Comparison of ENCODE assay signal across 1 cellular context in the genomic region with DNA sequence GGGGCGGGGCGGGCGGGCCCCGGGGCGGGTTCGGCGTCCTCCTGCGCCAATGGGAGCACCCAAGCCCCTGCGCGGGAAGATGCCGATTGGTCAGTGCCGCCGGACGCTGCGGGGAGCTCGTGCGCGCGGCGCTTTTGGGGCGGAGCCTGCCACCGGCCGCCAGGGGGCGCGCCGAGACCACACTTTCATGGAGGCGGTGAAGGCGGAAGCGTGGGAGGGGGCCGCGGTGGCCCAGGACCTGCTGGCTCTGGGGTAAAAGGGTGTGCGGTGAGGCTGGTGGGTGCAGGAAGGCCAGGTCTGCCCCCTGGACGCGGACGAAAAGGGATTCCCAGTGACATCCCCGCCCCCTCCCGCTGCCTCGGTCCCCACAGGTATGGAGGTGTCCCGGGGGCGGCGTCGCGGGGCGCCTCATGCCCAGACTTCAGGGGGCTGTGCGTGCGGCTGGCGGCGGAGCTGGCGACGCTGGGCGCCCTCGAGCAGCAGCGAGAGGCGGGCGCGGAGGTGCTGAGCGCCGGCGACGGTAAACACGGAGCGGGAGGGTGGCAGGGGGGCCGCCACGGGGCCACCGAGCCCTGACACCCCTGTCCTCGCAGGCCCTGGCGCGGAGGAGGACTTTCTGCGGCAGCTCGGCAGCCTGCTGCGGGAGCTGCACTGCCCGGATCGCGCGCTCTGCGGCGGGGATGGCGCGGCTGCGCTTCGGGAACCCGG.
TF ChIP-seq lines count a peak whose summit lies in the region.

FAM98C (plus strand) TSS at position 127 of the 708 bp plus-strand sequence; CDS start at position 188, 61 bp downstream.

TF ChIP-seq in K562, 482 proteins besides CTCF, POLR2A, EP300 and RAD21 (continued from another document and continues in another):
- peak; percentile 17 for TF ChIP-seq ETS1 (conservative IDR thresholded peaks at IDR 0.05; ENCODE audit: control insufficient read depth, low read depth, low read length)
- no peak for TF ChIP-seq SREBF2 (CRISPR knock-in tag; IDR thresholded peaks at IDR 0.05)
- TF ChIP-seq ID3 (CRISPR knock-in tag; IDR thresholded peaks at IDR 0.05), result no peak
- peak; percentile 77; the same call in 1 of the 2 replicates for TF ChIP-seq ID3 (tag; IDR thresholded peaks at IDR 0.05)
- TF ChIP-seq HDGF (IDR thresholded peaks at IDR 0.05), result no peak
- no peak; the same call in 1 of the 2 replicates for TF ChIP-seq ZNF766 (CRISPR knock-in tag; conservative IDR thresholded peaks at IDR 0.05)
- TF ChIP-seq TEAD2 (tag; IDR thresholded peaks at IDR 0.05), result no peak
- no peak for TF ChIP-seq NR4A1 (CRISPR knock-in tag; IDR thresholded peaks at IDR 0.05)
- TF ChIP-seq NR4A1 (tag; IDR thresholded peaks at IDR 0.05), result 0 out of 2 replicates have a peak, but pooled peaks have one; percentile 55
- TF ChIP-seq SRF (CRISPR knock-in tag; IDR thresholded peaks at IDR 0.05), result peak in 1 of 2 experiments; percentile 72; a peak in 1 of 4 replicates
- peak; percentile 91 to 97 for TF ChIP-seq MAZ (CRISPR knock-in tag; conservative IDR thresholded peaks at IDR 0.05 in 1 of 2, IDR thresholded peaks at IDR 0.05 in 1 of 2)
- TF ChIP-seq BCL6 (CRISPR knock-in tag; IDR thresholded peaks at IDR 0.05), result no peak
- TF ChIP-seq MLX (CRISPR knock-in tag; conservative IDR thresholded peaks at IDR 0.05), result 0 out of 4 replicates have a peak, but pooled peaks of 1 of the 2 experiments have one; percentile 77
- TF ChIP-seq NFIC (IDR thresholded peaks at IDR 0.05), result peak; percentile 20; the same call in 1 of the 2 replicates
- no peak for TF ChIP-seq FOXA1 (IDR thresholded peaks at IDR 0.05; ENCODE audit: borderline replicate concordance)
- TF ChIP-seq ATF7 (IDR thresholded peaks at IDR 0.05), result peak; percentile 53; the same call in 1 of the 2 replicates
- peak; percentile 74 for TF ChIP-seq PCBP1 (IDR thresholded peaks at IDR 0.05; ENCODE audit: low read depth, low read length, poor library complexity, severe bottlenecking)
- TF ChIP-seq ZBED1 (IDR thresholded peaks at IDR 0.05), result 0 out of 2 replicates have a peak, but pooled peaks have one; percentile 58
- TF ChIP-seq TCF3 (CRISPR knock-in tag; IDR thresholded peaks at IDR 0.05), result peak; percentile 20; the same call in 1 of the 2 replicates
- no peak for TF ChIP-seq MEF2A (IDR thresholded peaks at IDR 0.05; ENCODE audit: control insufficient read depth, low read depth, low read length)
- TF ChIP-seq DPF2 (IDR thresholded peaks at IDR 0.05), result no peak
- no peak for TF ChIP-seq ZNF668 (CRISPR knock-in tag; IDR thresholded peaks at IDR 0.05)
- no peak for TF ChIP-seq TAL1 (IDR thresholded peaks at IDR 0.05)
- TF ChIP-seq ETV6 (IDR thresholded peaks at IDR 0.05; ENCODE audit: borderline replicate concordance in 1 of 2, low read depth in 2 of 2, low read length in 1 of 2), result peak in 1 of 2 experiments; percentile 26; a peak in 2 of 4 replicates
- no peak for TF ChIP-seq ETV6 (CRISPR knock-in tag; IDR thresholded peaks at IDR 0.05; ENCODE audit: borderline replicate concordance)
- TF ChIP-seq, protein P1, sequence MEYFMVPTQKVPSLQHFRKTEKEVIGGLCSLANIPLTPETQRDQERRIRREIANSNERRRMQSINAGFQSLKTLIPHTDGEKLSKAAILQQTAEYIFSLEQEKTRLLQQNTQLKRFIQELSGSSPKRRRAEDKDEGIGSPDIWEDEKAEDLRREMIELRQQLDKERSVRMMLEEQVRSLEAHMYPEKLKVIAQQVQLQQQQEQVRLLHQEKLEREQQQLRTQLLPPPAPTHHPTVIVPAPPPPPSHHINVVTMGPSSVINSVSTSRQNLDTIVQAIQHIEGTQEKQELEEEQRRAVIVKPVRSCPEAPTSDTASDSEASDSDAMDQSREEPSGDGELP (CRISPR knock-in tag; IDR thresholded peaks at IDR 0.05; ENCODE audit: borderline replicate concordance), result peak; percentile 78
- no peak for TF ChIP-seq ZKSCAN3 (CRISPR knock-in tag; IDR thresholded peaks at IDR 0.05)
- TF ChIP-seq, protein P2, sequence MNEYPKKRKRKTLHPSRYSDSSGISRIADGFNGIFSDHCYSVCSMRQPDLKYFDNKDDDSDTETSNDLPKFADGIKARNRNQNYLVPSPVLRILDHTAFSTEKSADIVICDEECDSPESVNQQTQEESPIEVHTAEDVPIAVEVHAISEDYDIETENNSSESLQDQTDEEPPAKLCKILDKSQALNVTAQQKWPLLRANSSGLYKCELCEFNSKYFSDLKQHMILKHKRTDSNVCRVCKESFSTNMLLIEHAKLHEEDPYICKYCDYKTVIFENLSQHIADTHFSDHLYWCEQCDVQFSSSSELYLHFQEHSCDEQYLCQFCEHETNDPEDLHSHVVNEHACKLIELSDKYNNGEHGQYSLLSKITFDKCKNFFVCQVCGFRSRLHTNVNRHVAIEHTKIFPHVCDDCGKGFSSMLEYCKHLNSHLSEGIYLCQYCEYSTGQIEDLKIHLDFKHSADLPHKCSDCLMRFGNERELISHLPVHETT (CRISPR knock-in tag; conservative IDR thresholded peaks at IDR 0.05 in 1 of 2, IDR thresholded peaks at IDR 0.05 in 1 of 2), result 0 out of 4 replicates have a peak, but pooled peaks of 1 of the 2 experiments have one; percentile 15
- no peak for TF ChIP-seq XRCC3 (IDR thresholded peaks at IDR 0.05)
- no peak for TF ChIP-seq HOMEZ (CRISPR knock-in tag; IDR thresholded peaks at IDR 0.05)
- peak; percentile 83; the same call in 1 of the 2 replicates for TF ChIP-seq PHF8 (IDR thresholded peaks at IDR 0.05; ENCODE audit: borderline replicate concordance, low read length)
- TF ChIP-seq ZNF436 (CRISPR knock-in tag; IDR thresholded peaks at IDR 0.05), result no peak
- 0 out of 2 replicates have a peak, but pooled peaks have one; percentile 22 for TF ChIP-seq ZBTB17 (CRISPR knock-in tag; IDR thresholded peaks at IDR 0.05)
- TF ChIP-seq ZFX (CRISPR knock-in tag; IDR thresholded peaks at IDR 0.05), result peak; percentile 92
- peak; percentile 53 for TF ChIP-seq TAF1 (IDR thresholded peaks at IDR 0.05; ENCODE audit: control insufficient read depth, extremely low read depth, insufficient read depth, low read length, severe bottlenecking)
- TF ChIP-seq, protein P3, sequence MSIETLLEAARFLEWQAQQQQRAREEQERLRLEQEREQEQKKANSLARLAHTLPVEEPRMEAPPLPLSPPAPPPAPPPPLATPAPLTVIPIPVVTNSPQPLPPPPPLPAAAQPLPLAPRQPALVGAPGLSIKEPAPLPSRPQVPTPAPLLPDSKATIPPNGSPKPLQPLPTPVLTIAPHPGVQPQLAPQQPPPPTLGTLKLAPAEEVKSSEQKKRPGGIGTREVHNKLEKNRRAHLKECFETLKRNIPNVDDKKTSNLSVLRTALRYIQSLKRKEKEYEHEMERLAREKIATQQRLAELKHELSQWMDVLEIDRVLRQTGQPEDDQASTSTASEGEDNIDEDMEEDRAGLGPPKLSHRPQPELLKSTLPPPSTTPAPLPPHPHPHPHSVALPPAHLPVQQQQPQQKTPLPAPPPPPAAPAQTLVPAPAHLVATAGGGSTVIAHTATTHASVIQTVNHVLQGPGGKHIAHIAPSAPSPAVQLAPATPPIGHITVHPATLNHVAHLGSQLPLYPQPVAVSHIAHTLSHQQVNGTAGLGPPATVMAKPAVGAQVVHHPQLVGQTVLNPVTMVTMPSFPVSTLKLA (conservative IDR thresholded peaks at IDR 0.05), result peak; percentile 80 to 90
- TF ChIP-seq FOXK1 (CRISPR knock-in tag; IDR thresholded peaks at IDR 0.05; ENCODE audit: borderline replicate concordance), result no peak
- no peak for TF ChIP-seq POLR2H (tag; IDR thresholded peaks at IDR 0.05; ENCODE audit: low read depth)
- no peak for TF ChIP-seq DNMT1 (IDR thresholded peaks at IDR 0.05)
- TF ChIP-seq BRD4 (IDR thresholded peaks at IDR 0.05), result 0 out of 2 replicates have a peak, but pooled peaks have one; percentile 37
- TF ChIP-seq, protein P4, sequence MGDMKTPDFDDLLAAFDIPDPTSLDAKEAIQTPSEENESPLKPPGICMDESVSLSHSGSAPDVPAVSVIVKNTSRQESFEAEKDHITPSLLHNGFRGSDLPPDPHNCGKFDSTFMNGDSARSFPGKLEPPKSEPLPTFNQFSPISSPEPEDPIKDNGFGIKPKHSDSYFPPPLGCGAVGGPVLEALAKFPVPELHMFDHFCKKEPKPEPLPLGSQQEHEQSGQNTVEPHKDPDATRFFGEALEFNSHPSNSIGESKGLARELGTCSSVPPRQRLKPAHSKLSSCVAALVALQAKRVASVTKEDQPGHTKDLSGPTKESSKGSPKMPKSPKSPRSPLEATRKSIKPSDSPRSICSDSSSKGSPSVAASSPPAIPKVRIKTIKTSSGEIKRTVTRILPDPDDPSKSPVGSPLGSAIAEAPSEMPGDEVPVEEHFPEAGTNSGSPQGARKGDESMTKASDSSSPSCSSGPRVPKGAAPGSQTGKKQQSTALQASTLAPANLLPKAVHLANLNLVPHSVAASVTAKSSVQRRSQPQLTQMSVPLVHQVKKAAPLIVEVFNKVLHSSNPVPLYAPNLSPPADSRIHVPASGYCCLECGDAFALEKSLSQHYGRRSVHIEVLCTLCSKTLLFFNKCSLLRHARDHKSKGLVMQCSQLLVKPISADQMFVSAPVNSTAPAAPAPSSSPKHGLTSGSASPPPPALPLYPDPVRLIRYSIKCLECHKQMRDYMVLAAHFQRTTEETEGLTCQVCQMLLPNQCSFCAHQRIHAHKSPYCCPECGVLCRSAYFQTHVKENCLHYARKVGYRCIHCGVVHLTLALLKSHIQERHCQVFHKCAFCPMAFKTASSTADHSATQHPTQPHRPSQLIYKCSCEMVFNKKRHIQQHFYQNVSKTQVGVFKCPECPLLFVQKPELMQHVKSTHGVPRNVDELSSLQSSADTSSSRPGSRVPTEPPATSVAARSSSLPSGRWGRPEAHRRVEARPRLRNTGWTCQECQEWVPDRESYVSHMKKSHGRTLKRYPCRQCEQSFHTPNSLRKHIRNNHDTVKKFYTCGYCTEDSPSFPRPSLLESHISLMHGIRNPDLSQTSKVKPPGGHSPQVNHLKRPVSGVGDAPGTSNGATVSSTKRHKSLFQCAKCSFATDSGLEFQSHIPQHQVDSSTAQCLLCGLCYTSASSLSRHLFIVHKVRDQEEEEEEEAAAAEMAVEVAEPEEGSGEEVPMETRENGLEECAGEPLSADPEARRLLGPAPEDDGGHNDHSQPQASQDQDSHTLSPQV (IDR thresholded peaks at IDR 0.05), result peak; percentile 51
- TF ChIP-seq ATF1 (CRISPR knock-in tag; IDR thresholded peaks at IDR 0.05), result 0 out of 2 replicates have a peak, but pooled peaks have one; percentile 26
- TF ChIP-seq ATF1 (tag; IDR thresholded peaks at IDR 0.05), result peak; percentile 85
- peak in 1 of 3 experiments; percentile 56 for TF ChIP-seq YY1 (IDR thresholded peaks at IDR 0.05; ENCODE audit: borderline replicate concordance in 1 of 3, control insufficient read depth in 1 of 3, extremely low read depth in 1 of 3, insufficient read depth in 3 of 3, insufficient read length in 1 of 3, insufficient replicate concordance in 2 of 3, low read depth in 1 of 3, low read length in 2 of 3)
- TF ChIP-seq HNRNPL (IDR thresholded peaks at IDR 0.05; ENCODE audit: low read depth, low read length), result peak; percentile 83; the same call in 1 of the 2 replicates
- TF ChIP-seq ZNF12 (CRISPR knock-in tag; IDR thresholded peaks at IDR 0.05), result 0 out of 2 replicates have a peak, but pooled peaks have one; percentile 29
- peak; percentile 55; the same call in 1 of the 2 replicates for TF ChIP-seq GABPA (tag; conservative IDR thresholded peaks at IDR 0.05; ENCODE audit: low read depth)
- TF ChIP-seq, protein P5, sequence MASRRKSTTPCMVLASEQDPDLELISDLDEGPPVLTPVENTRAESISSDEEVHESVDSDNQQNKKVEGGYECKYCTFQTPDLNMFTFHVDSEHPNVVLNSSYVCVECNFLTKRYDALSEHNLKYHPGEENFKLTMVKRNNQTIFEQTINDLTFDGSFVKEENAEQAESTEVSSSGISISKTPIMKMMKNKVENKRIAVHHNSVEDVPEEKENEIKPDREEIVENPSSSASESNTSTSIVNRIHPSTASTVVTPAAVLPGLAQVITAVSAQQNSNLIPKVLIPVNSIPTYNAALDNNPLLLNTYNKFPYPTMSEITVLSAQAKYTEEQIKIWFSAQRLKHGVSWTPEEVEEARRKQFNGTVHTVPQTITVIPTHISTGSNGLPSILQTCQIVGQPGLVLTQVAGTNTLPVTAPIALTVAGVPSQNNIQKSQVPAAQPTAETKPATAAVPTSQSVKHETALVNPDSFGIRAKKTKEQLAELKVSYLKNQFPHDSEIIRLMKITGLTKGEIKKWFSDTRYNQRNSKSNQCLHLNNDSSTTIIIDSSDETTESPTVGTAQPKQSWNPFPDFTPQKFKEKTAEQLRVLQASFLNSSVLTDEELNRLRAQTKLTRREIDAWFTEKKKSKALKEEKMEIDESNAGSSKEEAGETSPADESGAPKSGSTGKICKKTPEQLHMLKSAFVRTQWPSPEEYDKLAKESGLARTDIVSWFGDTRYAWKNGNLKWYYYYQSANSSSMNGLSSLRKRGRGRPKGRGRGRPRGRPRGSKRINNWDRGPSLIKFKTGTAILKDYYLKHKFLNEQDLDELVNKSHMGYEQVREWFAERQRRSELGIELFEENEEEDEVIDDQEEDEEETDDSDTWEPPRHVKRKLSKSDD (conservative IDR thresholded peaks at IDR 0.05; ENCODE audit: low read length), result peak; percentile 80; the same call in 1 of the 2 replicates
- peak; percentile 100 for TF ChIP-seq RBM25 (IDR thresholded peaks at IDR 0.05; ENCODE audit: low read depth, low read length, severe bottlenecking)
